ENCODE assay signal across 10 cellular contexts in the genomic region with DNA sequence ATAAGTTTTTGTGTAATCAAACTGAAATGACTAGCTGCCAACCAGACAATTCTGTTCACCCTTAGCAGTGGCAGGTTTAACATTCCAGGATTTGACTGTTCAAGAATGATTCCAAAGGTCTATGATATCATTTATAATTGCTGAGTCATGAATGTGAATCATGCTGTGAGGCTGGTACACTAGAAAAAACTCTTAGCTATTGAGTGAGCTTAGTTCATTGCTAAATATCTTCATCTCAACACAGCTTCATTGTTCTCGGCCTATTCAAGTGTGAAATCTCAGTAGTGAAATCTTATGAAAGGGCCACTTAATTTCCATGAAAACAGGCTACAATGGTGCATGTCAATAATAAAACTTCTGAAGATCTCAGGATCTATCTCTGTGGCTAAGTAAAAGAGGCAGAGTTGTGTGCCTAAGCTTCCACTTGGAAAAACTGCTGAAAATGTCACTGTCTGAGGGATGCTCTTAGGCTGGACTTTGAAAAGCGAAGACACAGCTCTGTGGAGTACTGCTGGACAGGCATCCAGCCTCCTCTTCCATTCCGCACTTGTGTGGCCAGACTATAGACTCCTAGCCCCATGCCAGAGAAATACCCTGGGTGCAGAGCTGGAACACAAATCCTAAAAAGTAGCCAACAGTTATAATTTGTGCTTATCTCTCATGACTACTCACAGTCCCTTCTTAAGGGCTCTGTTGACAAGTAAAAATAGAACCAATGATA. TPM values are rescaled to one million over a fixed set of nuclear protein-coding genes. Genes with fewer than 3 reads are reported as not detected.
A peak's percentile ranks its signal among the peaks of the same experiment; 100 is the strongest.
DNase-seq lines count a peak whose midpoint lies in the region; ATAC-seq and TF ChIP-seq lines count a peak whose summit lies in the region.
"Had no signal": no experiment of that assay in that cellular context is flagged by ENCODE, and none has a peak within 500 bp of the region (broad histone marks: within the 10 kb centered on the region; RNA-seq: fewer than 3 reads in every experiment).

No MANE protein-coding gene starts in this region.

- H3K9me3 Mint-ChIP-seq in CD8-positive, alpha-beta memory T cell: no peaks in the 10 kb centered on the region
- no peaks in the 10 kb centered on the region for H3K9me3 Mint-ChIP-seq in Caco-2 (ENCODE audit: unreplicated experiment)
- H3K9me3 Mint-ChIP-seq: activated B cell treated with CpG ODN at 0.5 μM for 24 hours had no signal

- WGBS in right lobe of liver (ENCODE audit: insufficient coverage, low coverage, low lambda C conversion rate, missing lambda C conversion rate): 70% methylated on average over 2 of the region's 3 CpGs

- no peak for TF ChIP-seq CTCF in AG04450 (IDR thresholded peaks at IDR 0.05; ENCODE audit: low read depth, low read length)
- no peak for TF ChIP-seq CTCF in right lobe of liver (IDR thresholded peaks at IDR 0.05)
- no peak for TF ChIP-seq CTCF in ascending aorta (IDR thresholded peaks at IDR 0.05)
- no peak for TF ChIP-seq CTCF in Caco-2 (IDR thresholded peaks at IDR 0.05; ENCODE audit: insufficient read depth in 1 of 2, low read depth in 1 of 2, low read length in 1 of 2, severe bottlenecking in 1 of 2, unreplicated experiment in 1 of 2)

- no TSS peak for BruUV-seq in Caco-2 (replicated peaks; lab: Mats Ljungman, UMichigan)

- POLR2A ChIA-PET in AG04450 (lab: Yijun Ruan, JAX): interaction anchor here (0.6 to 1.9 kb wide), 5 partner anchors 10 to 555 kb away, joined by 3 to 10 read pairs (median 5); a partner anchor contains a TSS
- POLR2A ChIA-PET in CD8-positive, alpha-beta memory T cell (lab: Charles Lee): no interaction called here
- POLR2A ChIA-PET in Caco-2 (lab: Charles Lee): interaction anchor here (0.6 to 1.6 kb wide), 3 partner anchors 12 to 809 kb away, joined by 4 to 7 read pairs (median 6); a partner anchor contains a TSS

- peak; percentile 78 to 82 (median 81) for ATAC-seq in right lobe of liver

- peaks cover 0 to 22% (median 2%) of the 10 kb centered on the region in 3 donors for H3K36me3 Mint-ChIP-seq in CD8-positive, alpha-beta memory T cell
- peaks cover 27% of the 10 kb centered on the region for H3K36me3 Mint-ChIP-seq in Caco-2 (ENCODE audit: insufficient read depth, unreplicated experiment)

- peaks cover 0 to 6% (median 4%) of the 10 kb centered on the region in 4 donors for H3K36me3 ChIP-seq in right lobe of liver
- H3K36me3 ChIP-seq in CD8-positive, alpha-beta memory T cell (ENCODE audit: insufficient read depth, low read length): no peaks in the 10 kb centered on the region
- H3K36me3 ChIP-seq in ascending aorta: peaks cover 0 to 7% of the 10 kb centered on the region in 2 donors
- H3K36me3 ChIP-seq in Caco-2 (ENCODE audit: control insufficient read depth, insufficient read depth, low read length): peaks cover 3% of the 10 kb centered on the region

- H3K27me3 Mint-ChIP-seq in CD8-positive, alpha-beta memory T cell: no peaks in the 10 kb centered on the region
- no peaks in the 10 kb centered on the region for H3K27me3 Mint-ChIP-seq in Caco-2 (ENCODE audit: insufficient read depth, unreplicated experiment)
- H3K27me3 Mint-ChIP-seq: activated B cell treated with CpG ODN at 0.5 μM for 24 hours had no signal

- DNase-seq in AG04450 (ENCODE audit: low read depth, low spot score): peak; percentile 66
- peak; percentile 89 for DNase-seq in LHCN-M2 (ENCODE audit: low read depth)
- DNase-seq in right lobe of liver: no peak
- no peak for DNase-seq in CD8-positive, alpha-beta memory T cell
- no peak for DNase-seq in mucosa of gallbladder (ENCODE audit: low spot score)
- DNase-seq in ascending aorta (ENCODE audit: low spot score in 2 of 2): no peak
- no peak for DNase-seq in Caco-2
- DNase-seq: activated B cell treated with CpG ODN at 0.5 μM for 24 hours, NCI-H187 had no signal

- no peak for TF ChIP-seq POLR2A in right lobe of liver (IDR thresholded peaks at IDR 0.05)

- peaks cover 0 to 15% (median 7%) of the 10 kb centered on the region in 4 donors for H3K4me1 ChIP-seq in right lobe of liver
- no peaks in the 10 kb centered on the region for H3K4me1 ChIP-seq in CD8-positive, alpha-beta memory T cell (ENCODE audit: insufficient read depth, low read length)
- H3K4me1 ChIP-seq in ascending aorta: peaks cover 0 to 4% of the 10 kb centered on the region in 2 donors
- peaks cover 20% of the 10 kb centered on the region for H3K4me1 ChIP-seq in Caco-2

- H3K27ac Mint-ChIP-seq in CD8-positive, alpha-beta memory T cell: peak overlapping the region in 1 of 8 donors; percentile 23
- no peak overlapping the region for H3K27ac Mint-ChIP-seq in Caco-2 (ENCODE audit: unreplicated experiment)
- H3K27ac Mint-ChIP-seq: activated B cell treated with CpG ODN at 0.5 μM for 24 hours had no signal

- H3K27me3 ChIP-seq in AG04450 (ENCODE audit: control insufficient read depth, insufficient read depth, low read length): no peaks in the 10 kb centered on the region
- H3K27me3 ChIP-seq in right lobe of liver: no peaks in the 10 kb centered on the region
- H3K27me3 ChIP-seq in CD8-positive, alpha-beta memory T cell (ENCODE audit: insufficient read depth, low read length, poor library complexity, severe bottlenecking): no peaks in the 10 kb centered on the region
- H3K27me3 ChIP-seq in ascending aorta: no peaks in the 10 kb centered on the region
- H3K27me3 ChIP-seq in Caco-2 (replicated peaks; ENCODE audit: control insufficient read depth, insufficient read depth, low read length): no peaks in the 10 kb centered on the region

- H3K27ac ChIP-seq in AG04450 (ENCODE audit: low read depth, low read length) (peak overlapping the region; percentile 95), cingulate gyrus (ENCODE audit: low read depth, low read length) (peak overlapping the region; percentile 10), right lobe of liver (peak overlapping the region in 2 of 3 donors; percentile 4 to 10), ascending aorta (no peak overlapping the region)
- no peak overlapping the region for H3K27ac ChIP-seq in CD8-positive, alpha-beta memory T cell (ENCODE audit: low read depth, low read length)

- no peaks in the 10 kb centered on the region for H3K9me3 ChIP-seq in AG04450 (ENCODE audit: control insufficient read depth, insufficient read depth, low read length)
- no peaks in the 10 kb centered on the region for H3K9me3 ChIP-seq in right lobe of liver
- no peaks in the 10 kb centered on the region for H3K9me3 ChIP-seq in CD8-positive, alpha-beta memory T cell (ENCODE audit: low read length)
- H3K9me3 ChIP-seq in ascending aorta: no peaks in the 10 kb centered on the region
- 0 out of 2 replicates have a peak, but pooled peaks cover 2% of the 10 kb centered on the region for H3K9me3 ChIP-seq in Caco-2

- H3K4me3 ChIP-seq in AG04450 (ENCODE audit: low read depth, low read length) (no peak overlapping the region), right lobe of liver (no peak overlapping the region), ascending aorta (no peak overlapping the region), Caco-2 (ENCODE audit: low read depth, low read length) (no peak overlapping the region)
- no peak overlapping the region for H3K4me3 ChIP-seq in CD8-positive, alpha-beta memory T cell (ENCODE audit: low read length)

- H3K4me1 Mint-ChIP-seq in CD8-positive, alpha-beta memory T cell: no peaks in the 10 kb centered on the region
- H3K4me1 Mint-ChIP-seq in Caco-2 (ENCODE audit: low read depth, unreplicated experiment): peaks cover 19% of the 10 kb centered on the region
- H3K4me1 Mint-ChIP-seq: activated B cell treated with CpG ODN at 0.5 μM for 24 hours had no signal

- CTCF ChIA-PET in AG04450 (lab: Charles Lee) (interaction anchor here (1.6 to 2.1 kb wide), 4 partner anchors 17 to 407 kb away, joined by 4 to 13 read pairs (median 6); no protein-coding TSS in a partner anchor), Caco-2 (lab: Charles Lee) (interaction anchor here (0.7 to 0.9 kb wide), 3 partner anchors 13 to 17 kb away, joined by 3 read pairs; a partner anchor contains a TSS)
- CTCF ChIA-PET in CD8-positive, alpha-beta memory T cell (lab: Charles Lee): interaction anchor here (0.8 kb wide), 1 partner anchor 15 kb away, joined by 3 read pairs; no protein-coding TSS in a partner anchor

- H3K4me3 Mint-ChIP-seq in CD8-positive, alpha-beta memory T cell: no peak overlapping the region
- H3K4me3 Mint-ChIP-seq in Caco-2 (ENCODE audit: unreplicated experiment): no peak overlapping the region
- H3K4me3 Mint-ChIP-seq: activated B cell treated with CpG ODN at 0.5 μM for 24 hours had no signal

- intact Hi-C loops in right lobe of liver (cut with DNase I) (no loop called here), ascending aorta (cut with DNase I) (no loop called here), Caco-2 (cut with micrococcal nuclease; ENCODE audit: unreplicated experiment) (loop anchor here (1.0 kb wide), 1 partner anchor 13 kb away; a partner anchor contains a TSS)

RNA-seq across cellular contexts. Expression of a gene that starts 12.8 kb away (rescaled TPM):
- 1.6 and 2.0 TPM in 2 replicates for polyA plus RNA-seq in AG04450 (2011; rRNA removed)
- polyA minus RNA-seq in AG04450 (2011; rRNA and poly(A)+ RNA removed): 1.0 and 1.9 TPM in 2 replicates
- 3.5 and 3.7 TPM in 2 replicates for total RNA-seq in LHCN-M2 (2014; rRNA removed)
- 1.6 TPM for polyA plus RNA-seq in LHCN-M2 (2012)
- total RNA-seq in right lobe of liver: 10 to 100 TPM in 1 of 6 experiments, 1 to 10 TPM in 5; 3.9 to 11.9 (median 6.5) TPM
- total RNA-seq in CD8-positive, alpha-beta memory T cell: under 1 TPM; 0.11 to 0.50 TPM
- polyA plus RNA-seq in CD8-positive, alpha-beta memory T cell: 1.4 TPM
- 5.5 TPM for total RNA-seq in mucosa of gallbladder
- 0.64 TPM for total RNA-seq in ascending aorta
- 11.5 and 12.7 TPM in 2 replicates for total RNA-seq in Caco-2 (2022)

RNA-seq across cellular contexts. Expression of a gene that starts 35.0 kb away (rescaled TPM):
- polyA plus RNA-seq in AG04450 (2011; rRNA removed): 158 and 186 TPM in 2 replicates
- 82.5 and 119 TPM in 2 replicates for polyA minus RNA-seq in AG04450 (2011; rRNA and poly(A)+ RNA removed)
- total RNA-seq in LHCN-M2 (2014; rRNA removed) (131 and 168 TPM in 2 replicates), right lobe of liver (10 to 100 TPM; 41.2 to 86.8 (median 64.1) TPM), mucosa of gallbladder (75.2 TPM), ascending aorta (43.6 TPM), Caco-2 (2022) (282 and 306 TPM in 2 replicates)
- polyA plus RNA-seq in LHCN-M2 (2012): 104 TPM
- 100 to 1,000 TPM; 138 to 143 TPM for total RNA-seq in CD8-positive, alpha-beta memory T cell
- polyA plus RNA-seq in CD8-positive, alpha-beta memory T cell: 114 TPM

Comparison
In these comparisons a context has a peak if more than half of its experiments do, and no peak if none do; other contexts are left out.
1. DNase-seq: peak in AG04450 (single experiment) and LHCN-M2 (single experiment); none in right lobe of liver (0 of 3), CD8-positive, alpha-beta memory T cell (0 of 5), mucosa of gallbladder (single experiment), ascending aorta (0 of 2) and Caco-2 (0 of 2).
2. H3K27ac ChIP-seq: peak in AG04450 (single experiment), cingulate gyrus (single experiment) and right lobe of liver (2 of 3); none in CD8-positive, alpha-beta memory T cell (single experiment) and ascending aorta (0 of 2).